ENCODE assay signal across 19 cellular contexts in genomic region chr2:175015340-175015739, GRCh38.
"Had no signal": no experiment of that assay in that cellular context is flagged by ENCODE, and none has a peak within 500 bp of the region (broad histone marks: within the 10 kb centered on the region; RNA-seq: fewer than 3 reads in every experiment).

No MANE protein-coding gene starts in this region.

- H3K27ac ChIP-seq: pancreas, sigmoid colon, thoracic aorta, transverse colon had no signal

- H3K9me3 ChIP-seq: pancreas, sigmoid colon, thoracic aorta, transverse colon had no signal

- H3K4me1 ChIP-seq: pancreas, transverse colon had no signal

- ATAC-seq: effector memory CD8-positive, alpha-beta T cell; left lung; pancreas; stimulated activated naive B cell treated with anti-CD40 and anti-IgM and Interleukin-4, amounts not matched to agents 10 μg/mL and 1 μg/mL and 100 μg/mL, for 72 hours; stimulated activated naive CD8-positive, alpha-beta T cell treated with anti-CD3 and anti-CD28 coated beads, Interleukin-15, amount 100 ng/mL, for 72 hours had no signal

- H3K4me3 Mint-ChIP-seq: effector memory CD8-positive, alpha-beta T cell; naive B cell; nephron; stimulated activated naive B cell treated with anti-CD40 and anti-IgM and Interleukin-4, amounts not matched to agents 10 μg/mL and 1 μg/mL and 100 μg/mL, for 72 hours; stimulated activated naive CD8-positive, alpha-beta T cell treated with anti-CD3 and anti-CD28 coated beads, Interleukin-15, amount 100 ng/mL, for 72 hours had no signal

- H3K4me1 Mint-ChIP-seq: naive B cell; nephron; stimulated activated naive B cell treated with anti-CD40 and anti-IgM and Interleukin-4, amounts not matched to agents 10 μg/mL and 1 μg/mL and 100 μg/mL, for 72 hours; stimulated activated naive CD8-positive, alpha-beta T cell treated with anti-CD3 and anti-CD28 coated beads, Interleukin-15, amount 100 ng/mL, for 72 hours had no signal

- H3K4me3 ChIP-seq: left lung, pancreas, sigmoid colon, skin epidermis, thoracic aorta, transverse colon had no signal

- H3K36me3 ChIP-seq: left lung, pancreas, sigmoid colon, thoracic aorta, transverse colon had no signal

- H3K27ac Mint-ChIP-seq: effector memory CD8-positive, alpha-beta T cell; nephron; progenitor cell of endocrine pancreas; stimulated activated naive B cell treated with anti-CD40 and anti-IgM and Interleukin-4, amounts not matched to agents 10 μg/mL and 1 μg/mL and 100 μg/mL, for 72 hours had no signal

- FAIRE-seq: frontal cortex, pancreas had no signal

- H3K27me3 ChIP-seq: left lung, pancreas, sigmoid colon, transverse colon had no signal

- H3K9me3 Mint-ChIP-seq: effector memory CD8-positive, alpha-beta T cell; nephron; stimulated activated naive B cell treated with anti-CD40 and anti-IgM and Interleukin-4, amounts not matched to agents 10 μg/mL and 1 μg/mL and 100 μg/mL, for 72 hours had no signal

- DNase-seq: effector memory CD8-positive, alpha-beta T cell; islet precursor cell; left lung; mesendoderm; naive B cell; occipital lobe; pancreas; sigmoid colon; stimulated activated CD4-positive, alpha-beta T cell treated with anti-CD3 and anti-CD28 coated beads, Interleukin-2, amount 100 ng/mL, for 24 hours; stimulated activated CD4-positive, alpha-beta T cell treated with anti-CD3 and anti-CD28 coated beads, Interleukin-4, amount 100 ng/mL, for 4 hours; stimulated activated naive B cell treated with anti-CD40 and anti-IgM and Interleukin-4, amounts not matched to agents 10 μg/mL and 1 μg/mL and 100 μg/mL, for 72 hours; stimulated activated naive CD8-positive, alpha-beta T cell treated with anti-CD3 and anti-CD28 coated beads, Interleukin-15, amount 100 ng/mL, for 72 hours; substantia nigra; transverse colon had no signal

- H3K27me3 Mint-ChIP-seq: effector memory CD8-positive, alpha-beta T cell; stimulated activated naive CD8-positive, alpha-beta T cell treated with anti-CD3 and anti-CD28 coated beads, Interleukin-15, amount 100 ng/mL, for 72 hours had no signal
